17 cellular contexts compared by ENCODE assay signal in the genomic region with DNA sequence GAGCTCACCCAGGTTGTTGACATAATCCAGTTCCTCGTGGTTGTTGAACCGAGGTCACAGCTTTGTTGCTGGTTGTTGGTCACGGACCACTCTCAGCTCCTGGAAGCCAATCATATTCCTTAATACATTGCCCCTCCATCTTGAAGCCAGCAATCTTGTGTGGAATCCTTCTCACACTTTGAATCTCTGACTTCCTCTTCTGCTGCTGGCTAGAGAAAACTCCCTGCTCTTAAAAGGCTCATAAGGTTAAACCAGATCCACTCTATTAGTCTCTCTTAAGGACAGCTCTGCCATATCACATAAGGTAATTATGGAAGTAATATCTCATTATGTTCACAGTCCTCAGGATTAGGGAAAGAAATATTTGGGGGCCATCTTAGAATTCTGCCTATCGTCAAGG. TPM values are rescaled to one million over a fixed set of nuclear protein-coding genes. Genes with fewer than 3 reads are reported as not detected.
"Had no signal": no experiment of that assay in that cellular context is flagged by ENCODE, and none has a peak within 500 bp of the region (broad histone marks: within the 10 kb centered on the region; RNA-seq: fewer than 3 reads in every experiment).

No MANE protein-coding gene starts in this region.

- H3K27me3 Mint-ChIP-seq: activated CD4-positive, alpha-beta T cell treated with anti-CD3 and anti-CD28 coated beads, Interleukin-2, amount 10 ng/mL, durations not matched to agents 7 days and 5 days; T-cell had no signal

- H3K4me2 ChIP-seq: smooth muscle cell had no signal

- ATAC-seq: gastroesophageal sphincter, heart left ventricle, left lung, mucosa of descending colon, natural killer cell, pancreas, T-cell had no signal

- H3K27me3 ChIP-seq: ascending aorta, gastroesophageal sphincter, heart left ventricle, left lung, pancreas, thyroid gland had no signal

- H3K9me3 ChIP-seq: ascending aorta, gastroesophageal sphincter, heart left ventricle, mucosa of descending colon, pancreas, thyroid gland had no signal

- H3K4me3 Mint-ChIP-seq: activated CD4-positive, alpha-beta T cell treated with anti-CD3 and anti-CD28 coated beads, Interleukin-2, amount 10 ng/mL, durations not matched to agents 7 days and 5 days; natural killer cell; stimulated activated effector memory CD8-positive, alpha-beta T cell treated with anti-CD3 and anti-CD28 coated beads, Interleukin-12 subunit alpha, Interleukin-12 subunit beta, amount 100 ng/mL, for 72 hours; T-cell had no signal

- H3K4me1 ChIP-seq: ascending aorta, gastroesophageal sphincter, left lung, pancreas, thyroid gland had no signal

- H3K27ac ChIP-seq: ascending aorta, gastroesophageal sphincter, heart left ventricle, left lung, pancreas, thyroid gland had no signal

- H3K4me3 ChIP-seq: ascending aorta, gastroesophageal sphincter, heart left ventricle, left lung, mucosa of descending colon, pancreas, smooth muscle cell, thyroid gland had no signal

- DNase-seq: activated CD4-positive, alpha-beta T cell treated with anti-CD3 and anti-CD28 coated beads, Interleukin-2, amount 10 ng/mL, durations not matched to agents 7 days and 5 days; activated CD8-positive, alpha-beta memory T cell treated with anti-CD3 and anti-CD28 coated beads, Interleukin-2, amount 50 U/mL, for 4 hours; activated naive CD4-positive, alpha-beta T cell; cortex of kidney; heart left ventricle; left lung; mucosa of descending colon; natural killer cell; pancreas; stimulated activated CD4-positive, alpha-beta T cell treated with anti-CD3 and anti-CD28 coated beads, Interleukin-4, amount 100 ng/mL, for 24 hours; T-cell had no signal

- H3K27ac Mint-ChIP-seq: activated CD4-positive, alpha-beta T cell treated with anti-CD3 and anti-CD28 coated beads, Interleukin-2, amount 10 ng/mL, durations not matched to agents 7 days and 5 days; natural killer cell; stimulated activated effector memory CD8-positive, alpha-beta T cell treated with anti-CD3 and anti-CD28 coated beads, Interleukin-12 subunit alpha, Interleukin-12 subunit beta, amount 100 ng/mL, for 72 hours; T-cell had no signal

- H3K36me3 ChIP-seq: ascending aorta, gastroesophageal sphincter, heart left ventricle, left lung, pancreas, thyroid gland had no signal

RNA-seq across cellular contexts. Expression of a gene that starts 41.1 kb away (rescaled TPM):
- total RNA-seq: pulmonary artery endothelial cell had no signal
- polyA plus RNA-seq: smooth muscle cell had no signal
